Comparison of ENCODE assay signal across 21 cellular contexts in genomic region chr6:18234564-18234963, GRCh38. TPM values are rescaled to one million over a fixed set of nuclear protein-coding genes. Genes with fewer than 3 reads are reported as not detected.
DNase-seq lines count a peak whose midpoint lies in the region; ATAC-seq, FAIRE-seq and TF ChIP-seq lines count a peak whose summit lies in the region.
"Had no signal": no experiment of that assay in that cellular context is flagged by ENCODE, and none has a peak within 500 bp of the region (broad histone marks: within the 10 kb centered on the region; RNA-seq: fewer than 3 reads in every experiment).

No MANE protein-coding gene starts in this region.

- no TSS peak for BruUV-seq in HepG2 (replicated peaks; lab: Mats Ljungman, UMichigan)

- CTCF ChIA-PET in HepG2 (lab: Yijun Ruan, JAX; ENCODE audit: low intra/inter-chr PET ratio, low total read pairs) (no interaction called here), HEK293 (lab: Yijun Ruan, JAX) (no interaction called here)

- no peak for FAIRE-seq in HepG2 (lab: Jason Lieb, UNC)
- FAIRE-seq: RCC 7860 had no signal

- H3K4me3 Mint-ChIP-seq in glutamatergic neuron (ENCODE audit: unreplicated experiment): no peak overlapping the region

- no peak overlapping the region for H3K4me3 ChIP-seq in HepG2 (replicated peaks in 1 of 3; ENCODE audit: insufficient read depth in 1 of 3, low read depth in 2 of 3, low read length in 3 of 3)
- H3K4me3 ChIP-seq in right lobe of liver: no peak overlapping the region
- H3K4me3 ChIP-seq in HEK293 (ENCODE audit: low read depth, low read length): no peak overlapping the region
- H3K4me3 ChIP-seq: BLaER1, SJCRH30 had no signal

- H3K36me3 ChIP-seq in HepG2 (replicated peaks in 1 of 2; ENCODE audit: control insufficient read depth in 1 of 2, insufficient read depth in 2 of 2, low read length in 2 of 2): peaks cover 8 to 45% of the 10 kb centered on the region in 2 experiments
- H3K36me3 ChIP-seq in right lobe of liver: peaks cover 0 to 15% (median 6%) of the 10 kb centered on the region in 4 donors
- H3K36me3 ChIP-seq in HEK293 (ENCODE audit: control insufficient read depth in 2 of 2, insufficient read depth in 1 of 2, low read length in 2 of 2): peaks cover 53 to 66% of the 10 kb centered on the region in 2 experiments

- intact Hi-C loops in HepG2 (cut with micrococcal nuclease; ENCODE audit: unreplicated experiment): no loop called here
- intact Hi-C loops in right lobe of liver (cut with DNase I): no loop called here

- no peak overlapping the region for H2AFZ ChIP-seq in HepG2 (ENCODE audit: low read length)

- TF ChIP-seq CTCF in HepG2 (CRISPR knock-in tag; IDR thresholded peaks at IDR 0.05): no peak
- no peak for TF ChIP-seq CTCF in right lobe of liver (IDR thresholded peaks at IDR 0.05)
- TF ChIP-seq CTCF in HEK293 (tag by site-specific recombination; IDR thresholded peaks at IDR 0.05): no peak
- TF ChIP-seq CTCF in glutamatergic neuron (IDR thresholded peaks at IDR 0.05; ENCODE audit: partially characterized antibody, unreplicated experiment): no peak
- no peak for TF ChIP-seq CTCF in GM13976 (IDR thresholded peaks at IDR 0.05; ENCODE audit: borderline replicate concordance, control extremely low read depth, extremely low read depth, insufficient read depth, missing control alignments)

- peaks cover 1% of the 10 kb centered on the region for H3K27me3 Mint-ChIP-seq in glutamatergic neuron (ENCODE audit: unreplicated experiment)

- no peaks in the 10 kb centered on the region for H3K4me1 ChIP-seq in HepG2 (ENCODE audit: insufficient read depth, low read length)
- H3K4me1 ChIP-seq in right lobe of liver: no peaks in the 10 kb centered on the region
- H3K4me1 ChIP-seq in HEK293 (ENCODE audit: control insufficient read depth, insufficient read depth, low read length): no peaks in the 10 kb centered on the region
- H3K4me1 ChIP-seq: BLaER1, SJCRH30 had no signal

- TF ChIP-seq EP300 in HepG2 (IDR thresholded peaks at IDR 0.05; ENCODE audit: low read depth in 2 of 2, low read length in 2 of 2) (no peak), HepG2 (CRISPR knock-in tag; IDR thresholded peaks at IDR 0.05; ENCODE audit: borderline replicate concordance) (no peak)

- no peaks in the 10 kb centered on the region for H3K9me3 ChIP-seq in HepG2 (ENCODE audit: low read length)
- no peaks in the 10 kb centered on the region for H3K9me3 ChIP-seq in right lobe of liver
- H3K9me3 ChIP-seq in HEK293 (ENCODE audit: control insufficient read depth, insufficient read depth, low read depth, low read length): no peaks in the 10 kb centered on the region; the same call in 1 of the 2 replicates
- H3K9me3 ChIP-seq: SJCRH30 had no signal

- TF ChIP-seq POLR2A in HepG2 (IDR thresholded peaks at IDR 0.05; ENCODE audit: insufficient read depth in 1 of 2, low read depth in 2 of 2, low read length in 2 of 2) (no peak), right lobe of liver (IDR thresholded peaks at IDR 0.05) (no peak)

- 100% methylated on average over 1 of the region's 1 CpG for WGBS in HepG2 (ENCODE audit: low lambda C conversion rate)
- 100% methylated on average over 1 of the region's 1 CpG for WGBS in right lobe of liver (ENCODE audit: insufficient coverage, low coverage, low lambda C conversion rate, missing lambda C conversion rate)

- no peak overlapping the region for H3K4me2 ChIP-seq in HepG2 (ENCODE audit: low read depth, low read length)
- H3K4me2 ChIP-seq: BLaER1 had no signal

- no peaks in the 10 kb centered on the region for H4K20me1 ChIP-seq in HepG2 (ENCODE audit: insufficient read depth, low read length)

- no peak for ATAC-seq in HepG2
- ATAC-seq in right lobe of liver: no peak
- ATAC-seq in GM18909 (IDR thresholded peaks at IDR 0.05; ENCODE audit: poor library complexity, unreplicated experiment): no peak

- no peak for TF ChIP-seq RAD21 in HepG2 (CRISPR knock-in tag; IDR thresholded peaks at IDR 0.05)

- H3K27me3 ChIP-seq in HepG2 (ENCODE audit: control insufficient read depth in 1 of 2, insufficient read depth in 2 of 2, low read length in 2 of 2): no peaks in the 10 kb centered on the region
- no peaks in the 10 kb centered on the region for H3K27me3 ChIP-seq in right lobe of liver
- H3K27me3 ChIP-seq: BLaER1, SJCRH30 had no signal

- H3K36me3 Mint-ChIP-seq in glutamatergic neuron (ENCODE audit: unreplicated experiment): peaks cover 33% of the 10 kb centered on the region

- peaks cover 20% of the 10 kb centered on the region for H3K79me2 ChIP-seq in HepG2 (ENCODE audit: insufficient read depth, low read length)

- in situ Hi-C loops in HepG2 (cut with HindIII; ENCODE audit: extremely low pct_ligation_motif_present, low pct_unique_long_range_greater_than_20kb) (no loop called here), GM13976 (cut with MboI; ENCODE audit: low sequenced_read_pairs, unreplicated experiment) (no loop called here)

- no peak overlapping the region for H3K9ac ChIP-seq in HepG2 (ENCODE audit: insufficient read depth, low read depth, low read length)
- H3K9ac ChIP-seq: BLaER1 had no signal

- no peak overlapping the region for H3K27ac ChIP-seq in HepG2 (ENCODE audit: extremely low read length, insufficient read depth, low read length)
- no peak overlapping the region for H3K27ac ChIP-seq in right lobe of liver
- H3K27ac ChIP-seq in HEK293 (ENCODE audit: extremely low read depth, low read depth, low read length): no peak overlapping the region
- H3K27ac ChIP-seq: BLaER1, SJCRH30 had no signal

- DNase-seq in HepG2 (ENCODE audit: low spot score) (no peak), right lobe of liver (no peak), glutamatergic neuron (no peak), cerebellum (ENCODE audit: low spot score) (no peak), GM13976 (ENCODE audit: low spot score) (no peak)
- DNase-seq: ACHN, EL, GF-D8, KBM-7, NCI-H1092, NCI-H1436, NCI-H187 treated with DMSO at 0.1 percent for 48 hours, NCI-H2107, NCI-H446 treated with DMSO at 0.1 percent for 48 hours, NCI-H526 treated with DMSO at 0.1 percent for 48 hours, OCI-M1, SJCRH30 had no signal

- peak overlapping the region; percentile 2 for H3K27ac Mint-ChIP-seq in glutamatergic neuron (ENCODE audit: unreplicated experiment)

- POLR2A ChIA-PET in HepG2 (lab: Yijun Ruan, JAX): no interaction called here
- POLR2A ChIA-PET in HEK293 (lab: Yijun Ruan, JAX): no interaction called here

- H3K4me1 Mint-ChIP-seq in glutamatergic neuron (ENCODE audit: low read depth, unreplicated experiment): no peaks in the 10 kb centered on the region

- H3K9me3 Mint-ChIP-seq in glutamatergic neuron (ENCODE audit: unreplicated experiment): peaks cover 11% of the 10 kb centered on the region

TF ChIP-seq in HepG2, 621 proteins besides CTCF, POLR2A, EP300 and RAD21:
- no peak for TF ChIP-seq ZBTB8A (CRISPR knock-in tag; IDR thresholded peaks at IDR 0.05; ENCODE audit: borderline replicate concordance, low read depth)
- TF ChIP-seq RBM22 (optimal IDR thresholded peaks at IDR 0.05; ENCODE audit: low read length): peak; percentile 46

TF ChIP-seq in HEK293, 187 proteins besides CTCF, POLR2A, EP300 and RAD21:
- TF ChIP-seq PRDM1 (tag by site-specific recombination; IDR thresholded peaks at IDR 0.05) (peak; percentile 89), FEZF1 (tag by site-specific recombination; IDR thresholded peaks at IDR 0.05) (no peak)
TF ChIP-seq in HEK293: peak in this region for 1.

RNA-seq across cellular contexts. Expression of gene DEK, which starts 29.8 kb away (rescaled TPM):
- 276 and 337 TPM in 2 replicates for total RNA-seq in HepG2 (2016; rRNA removed; fragmentation: Illumina TruSeq; extraction: Trizol)
- total RNA-seq in HepG2 (2016; cell fraction: cytosol; rRNA removed; fragmentation: Illumina TruSeq; extraction: Trizol; ENCODE audit: low read depth): 68.9 and 76.9 TPM in 2 replicates
- 276 and 351 TPM in 2 replicates for total RNA-seq in HepG2 (2016; cell fraction: insoluble cytoplasmic fraction; rRNA removed; fragmentation: Illumina TruSeq; extraction: Trizol)
- total RNA-seq in HepG2 (2016; cell fraction: membrane; rRNA removed; fragmentation: Illumina TruSeq; extraction: Trizol): 124 and 136 TPM in 2 replicates
- total RNA-seq in HepG2 (2016; cell fraction: nucleus; rRNA removed; fragmentation: Illumina TruSeq; extraction: Trizol): 126 and 142 TPM in 2 replicates
- 31.1 and 53.2 TPM in 2 replicates for polyA plus RNA-seq in HepG2 (2011; rRNA removed)
- 20.2 and 27.2 TPM in 2 replicates for polyA plus RNA-seq in HepG2 (2011; cell fraction: cytosol; rRNA removed)
- 13.2 and 13.8 TPM in 2 replicates for polyA plus RNA-seq in HepG2 (2011; cell fraction: nucleus; rRNA removed)
- polyA plus RNA-seq in HepG2 (2012): 72.9 and 102 TPM in 2 replicates
- polyA plus RNA-seq in HepG2 (2016; cell fraction: cytosol; fragmentation: Illumina TruSeq; extraction: Trizol; ENCODE audit: low read depth): 25.0 and 25.1 TPM in 2 replicates
- polyA plus RNA-seq in HepG2 (2016; cell fraction: insoluble cytoplasmic fraction; fragmentation: Illumina TruSeq; extraction: Trizol; ENCODE audit: low read depth): 324 and 341 TPM in 2 replicates
- polyA plus RNA-seq in HepG2 (2016; cell fraction: membrane; fragmentation: Illumina TruSeq; extraction: Trizol; ENCODE audit: low read depth): 76.9 and 85.9 TPM in 2 replicates
- 161 and 166 TPM in 2 replicates for polyA plus RNA-seq in HepG2 (2016; cell fraction: nucleus; fragmentation: Illumina TruSeq; extraction: Trizol; ENCODE audit: insufficient read depth, low read depth)
- polyA minus RNA-seq in HepG2 (2011; rRNA and poly(A)+ RNA removed; ENCODE audit: low replicate concordance): 11.9 and 13.7 TPM in 2 replicates
- 47.9 and 59.4 TPM in 2 replicates for polyA minus RNA-seq in HepG2 (2011; cell fraction: cytosol; rRNA and poly(A)+ RNA removed)
- 43.8 and 51.2 TPM in 2 replicates for polyA minus RNA-seq in HepG2 (2011; cell fraction: nucleus; rRNA and poly(A)+ RNA removed)
- total RNA-seq in right lobe of liver: 10 to 100 TPM; 17.8 to 49.2 (median 27.1) TPM
- total RNA-seq in glutamatergic neuron (ENCODE audit: unreplicated experiment): 33.8 TPM
- 127 TPM for total RNA-seq in cerebellum
